17 cellular contexts compared by ENCODE assay signal in the genomic region with DNA sequence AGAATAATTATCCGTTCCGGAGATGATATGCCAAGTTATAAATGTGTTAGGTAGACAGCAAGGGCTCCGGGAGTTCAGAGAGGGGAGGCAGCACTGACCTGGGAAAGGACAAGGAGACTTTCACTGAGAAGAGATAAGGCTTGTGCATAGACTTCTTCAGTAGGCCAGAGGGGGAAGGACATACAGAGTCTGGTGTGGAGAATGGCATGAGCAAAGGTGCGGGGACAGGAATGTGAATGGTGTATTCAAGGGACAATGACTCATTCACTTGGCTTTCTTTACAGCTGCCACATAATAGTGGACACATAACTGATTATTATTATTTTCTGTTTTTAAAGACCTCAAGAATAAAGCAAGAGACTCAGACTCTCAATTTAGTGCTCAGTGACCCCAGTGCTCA. TPM values are rescaled to one million over a fixed set of nuclear protein-coding genes. Genes with fewer than 3 reads are reported as not detected.
DNase-seq lines count a peak whose midpoint lies in the region; ATAC-seq and TF ChIP-seq lines count a peak whose summit lies in the region.
"Had no signal": no experiment of that assay in that cellular context is flagged by ENCODE, and none has a peak within 500 bp of the region (broad histone marks: within the 10 kb centered on the region; RNA-seq: fewer than 3 reads in every experiment).

No MANE protein-coding gene starts in this region.

- intact Hi-C loops in ovary (cut with DNase I) (loop anchor here (10.0 kb wide), 3 partner anchors 628 to 648 kb away; no protein-coding TSS in a partner anchor), OCI-LY7 (cut with micrococcal nuclease; ENCODE audit: unreplicated experiment) (no loop called here)

- no peak overlapping the region for H3K4me2 ChIP-seq in OCI-LY7 (ENCODE audit: low read length)

- CTCF ChIA-PET in OCI-LY7 (lab: Charles Lee; ENCODE audit: unreplicated experiment) = no interaction called here

- no peaks in the 10 kb centered on the region for H3K27me3 ChIP-seq in ovary
- H3K27me3 ChIP-seq: Peyer's patch, stomach had no signal

- H2AFZ ChIP-seq in OCI-LY7 (ENCODE audit: low read length) = no peak overlapping the region

- TF ChIP-seq EP300 in ovary (IDR thresholded peaks at IDR 0.05) = no peak

- H3K9me2 ChIP-seq in OCI-LY7 (ENCODE audit: insufficient read depth, low read length) = no peaks in the 10 kb centered on the region

- POLR2A ChIA-PET in OCI-LY7 (lab: Charles Lee) = interaction anchor here (0.6 kb wide), 1 partner anchor 335 kb away, joined by 3 read pairs; no protein-coding TSS in a partner anchor

- TF ChIP-seq CTCF in epithelial cell of esophagus (IDR thresholded peaks at IDR 0.05; ENCODE audit: insufficient read depth, low read depth, low read length, missing control alignments) (no peak), ovary (IDR thresholded peaks at IDR 0.05) (no peak), OCI-LY7 (conservative IDR thresholded peaks at IDR 0.05; ENCODE audit: low read length) (no peak)

- H3K4me3 ChIP-seq in epithelial cell of esophagus (ENCODE audit: low read length) (no peak overlapping the region), ovary (no peak overlapping the region), OCI-LY7 (ENCODE audit: low read depth, low read length, poor library complexity, severe bottlenecking) (no peak overlapping the region)
- H3K4me3 ChIP-seq: Peyer's patch, stomach had no signal

- no peak for ATAC-seq in GM18867 (IDR thresholded peaks at IDR 0.05; ENCODE audit: unreplicated experiment)
- ATAC-seq: left colon had no signal

- H3K4me1 ChIP-seq in ovary (ENCODE audit: insufficient read depth) (no peaks in the 10 kb centered on the region), OCI-LY7 (ENCODE audit: insufficient read depth, low read length, poor library complexity, severe bottlenecking) (no peaks in the 10 kb centered on the region)
- H3K4me1 ChIP-seq: Peyer's patch, stomach had no signal

- no peaks in the 10 kb centered on the region for H3K79me2 ChIP-seq in OCI-LY7 (ENCODE audit: insufficient read depth, low read depth, low read length)

- WGBS in ovary, 3 donors = 53 to 61% (median 60%) methylated on average over 4 of the region's 4 CpGs

- no peaks in the 10 kb centered on the region for H4K20me1 ChIP-seq in OCI-LY7 (ENCODE audit: insufficient read depth, low read length)

- no peak overlapping the region for H3K27ac ChIP-seq in ovary
- no peak overlapping the region for H3K27ac ChIP-seq in OCI-LY7 (ENCODE audit: low read depth, low read length, poor library complexity, severe bottlenecking)
- H3K27ac ChIP-seq: Peyer's patch, stomach had no signal

- DNase-seq in HCEC 1CT (peak; percentile 21), RKO (ENCODE audit: low spot score) (peak; percentile 52), epithelial cell of esophagus (ENCODE audit: low read depth) (peak; percentile 70), renal cortical epithelial cell (ENCODE audit: low read depth) (peak; percentile 78), ovary (no peak), GF-D8 (lab: John Stamatoyannopoulos, UW) (no peak), OCI-LY7 (ENCODE audit: low spot score) (no peak)
- DNase-seq: activated CD4-positive, alpha-beta T cell treated with anti-CD3 and anti-CD28 coated beads, Interleukin-2, amount 10 ng/mL, durations not matched to agents 7 days and 5 days; glutamatergic neuron; left colon; NCI-H1048; Peyer's patch; stomach had no signal

- no TSS peak for BruUV-seq in OCI-LY7 (replicated peaks; lab: Mats Ljungman, UMichigan)

- no peaks in the 10 kb centered on the region for H3K36me3 ChIP-seq in ovary
- no peaks in the 10 kb centered on the region for H3K36me3 ChIP-seq in OCI-LY7 (ENCODE audit: insufficient read depth, low read length)
- H3K36me3 ChIP-seq: Peyer's patch, stomach had no signal

- H3K9me3 ChIP-seq in ovary (no peaks in the 10 kb centered on the region), OCI-LY7 (ENCODE audit: low read length) (no peaks in the 10 kb centered on the region)
- H3K9me3 ChIP-seq: Peyer's patch, stomach had no signal

- TF ChIP-seq POLR2A in ovary (IDR thresholded peaks at IDR 0.05) = no peak

RNA-seq across cellular contexts. Expression of gene ACBD6, which starts 24.9 kb away (rescaled TPM):
- 41.0 and 44.3 TPM in 2 replicates for total RNA-seq in renal cortical epithelial cell
- total RNA-seq in ovary = 10 to 100 TPM; 31.0 to 50.1 (median 40.0) TPM
- 10 to 100 TPM; 42.7 to 56.0 TPM for polyA plus RNA-seq in ovary
- total RNA-seq in OCI-LY7 (2014; rRNA removed; shearing (Covaris generic)) = 69.3 and 78.4 TPM in 2 replicates
- 61.2 and 64.4 TPM in 2 replicates for total RNA-seq in OCI-LY7 (2022)

RNA-seq across cellular contexts. Expression of gene OVAAL, which starts 31.5 kb away (rescaled TPM):
- total RNA-seq in renal cortical epithelial cell (not detected in 2 replicates), ovary (not detected), OCI-LY7 (2022) (not detected in 2 replicates)
- not detected for polyA plus RNA-seq in ovary
- not detected in 2 replicates for total RNA-seq in OCI-LY7 (2014; rRNA removed; shearing (Covaris generic))
- total RNA-seq: activated CD4-positive, alpha-beta T cell treated with anti-CD3 and anti-CD28 coated beads, Interleukin-2, amount 10 ng/mL, durations not matched to agents 7 days and 5 days; activated T-helper 1 cell treated with anti-CD3 and anti-CD28 coated beads, Interleukin-12 subunit alpha, Interleukin-12 subunit beta, Interleukin-2, Interleukin-4 antibody, amounts not matched to agents 30 ng/mL and 10 ng/mL and 1 ng/mL, durations not matched to agents 14 hours and 24 hours and 36 hours; left colon; Peyer's patch; stomach had no signal
- polyA plus RNA-seq: CD14-positive monocyte, neural cell, stomach had no signal

Comparison
In these comparisons a context has a peak if more than half of its experiments do, and no peak if none do; other contexts are left out.
1. DNase-seq: peak in HCEC 1CT (single experiment), RKO (single experiment), epithelial cell of esophagus (single experiment) and renal cortical epithelial cell (single experiment); none in ovary (0 of 5), GF-D8 (single experiment) and OCI-LY7 (single experiment).